Comparison of ENCODE assay signal across 8 cellular contexts in genomic region chr10:102117391-102118159, GRCh38. TPM values are rescaled to one million over a fixed set of nuclear protein-coding genes. Genes with fewer than 3 reads are reported as not detected.
DNase-seq lines count a peak whose midpoint lies in the region; ATAC-seq and TF ChIP-seq lines count a peak whose summit lies in the region.

No MANE protein-coding gene starts in this region.

- TF ChIP-seq CTCF in RWPE2 (IDR thresholded peaks at IDR 0.05; ENCODE audit: poor library complexity, severe bottlenecking) (peak; percentile 25), neural progenitor cell (IDR thresholded peaks at IDR 0.05) (peak; percentile 32), thoracic aorta (IDR thresholded peaks at IDR 0.05) (no peak)

- ATAC-seq in RWPE2 (ENCODE audit: low read depth) (no peak; the same call in 2 of the 3 replicates), thoracic aorta (ENCODE audit: insufficient number of reproducible peaks, low FRiP score, low read depth) (no peak)

- H3K27me3 ChIP-seq in RWPE2 (ENCODE audit: insufficient read depth, poor library complexity, severe bottlenecking) (no peaks in the 10 kb centered on the region), neural progenitor cell (no peaks in the 10 kb centered on the region), thoracic aorta (replicated peaks; ENCODE audit: insufficient read depth) (no peaks in the 10 kb centered on the region)

- peaks cover 51% of the 10 kb centered on the region for H3K4me1 ChIP-seq in RWPE2 (ENCODE audit: insufficient read depth, poor library complexity, severe bottlenecking)
- peaks cover 66% of the 10 kb centered on the region for H3K4me1 ChIP-seq in neural progenitor cell
- peaks cover 46 to 72% of the 10 kb centered on the region in 2 donors for H3K4me1 ChIP-seq in thoracic aorta (ENCODE audit: control insufficient read depth in 1 of 2, low read depth in 2 of 2)

- H4K20me1 ChIP-seq in neural progenitor cell (ENCODE audit: low read depth) = peaks cover 25% of the 10 kb centered on the region

- H3K36me3 Mint-ChIP-seq in IgD-negative memory B cell (no peaks in the 10 kb centered on the region), neural progenitor cell (no peaks in the 10 kb centered on the region)

- no peak overlapping the region for H3K9ac ChIP-seq in neural progenitor cell

- H3K27me3 Mint-ChIP-seq in IgD-negative memory B cell (no peaks in the 10 kb centered on the region), neural progenitor cell (ENCODE audit: insufficient read depth, low read depth) (peaks cover 6% of the 10 kb centered on the region)

- H3K79me2 ChIP-seq in neural progenitor cell (ENCODE audit: low read depth) = peaks cover 72% of the 10 kb centered on the region

- peaks cover 77% of the 10 kb centered on the region for H3F3A ChIP-seq in neural progenitor cell (ENCODE audit: low read depth)

- peak overlapping the region; percentile 73 for H3K27ac ChIP-seq in RWPE2 (ENCODE audit: poor library complexity, severe bottlenecking)
- H3K27ac ChIP-seq in neural progenitor cell = peak overlapping the region; percentile 81
- peak overlapping the region; percentile 97 to 100 for H3K27ac ChIP-seq in thoracic aorta

- H3K9me3 Mint-ChIP-seq in IgD-negative memory B cell = no peaks in the 10 kb centered on the region
- no peaks in the 10 kb centered on the region for H3K9me3 Mint-ChIP-seq in neural progenitor cell

- H3K4me3 Mint-ChIP-seq in IgD-negative memory B cell = peak overlapping the region; percentile 82 to 97 (median 94)
- H3K4me3 Mint-ChIP-seq in neural progenitor cell = peak overlapping the region; percentile 91

- no peaks in the 10 kb centered on the region for H3K9me3 ChIP-seq in RWPE2 (ENCODE audit: severe bottlenecking)
- H3K9me3 ChIP-seq in neural progenitor cell (ENCODE audit: low read depth) = no peaks in the 10 kb centered on the region
- no peaks in the 10 kb centered on the region for H3K9me3 ChIP-seq in thoracic aorta

- peaks cover 24 to 50% (median 41%) of the 10 kb centered on the region in 3 donors for H3K4me1 Mint-ChIP-seq in IgD-negative memory B cell
- peaks cover 74% of the 10 kb centered on the region for H3K4me1 Mint-ChIP-seq in neural progenitor cell

- no peaks in the 10 kb centered on the region for H3K36me3 ChIP-seq in RWPE2 (ENCODE audit: low read depth)
- H3K36me3 ChIP-seq in neural progenitor cell = no peaks in the 10 kb centered on the region
- no peaks in the 10 kb centered on the region for H3K36me3 ChIP-seq in thoracic aorta

- H3K4me3 ChIP-seq in RWPE2 (ENCODE audit: severe bottlenecking) = no peak overlapping the region
- peak overlapping the region; percentile 32 for H3K4me3 ChIP-seq in neural progenitor cell
- peak overlapping the region; percentile 93 for H3K4me3 ChIP-seq in thoracic aorta

- peak; percentile 82 for DNase-seq in COLO668 (lab: John Stamatoyannopoulos, UW; ENCODE audit: unreplicated experiment)
- DNase-seq in RWPE2 (ENCODE audit: low spot score) = no peak
- DNase-seq in activated gamma-delta T cell treated with Interleukin-2 at 50 U/mL for 16 hours = peak; percentile 47
- DNase-seq in foreskin melanocyte = peak; percentile 95
- DNase-seq in neural progenitor cell (ENCODE audit: low spot score) = peak; percentile 69
- DNase-seq in thoracic aorta (ENCODE audit: low spot score) = peak; percentile 54
- no peak for DNase-seq in RKO (ENCODE audit: low spot score)

- H2AFZ ChIP-seq in neural progenitor cell (replicated peaks) = no peak overlapping the region

- peak overlapping the region; percentile 94 for H3K27ac Mint-ChIP-seq in IgD-negative memory B cell
- H3K27ac Mint-ChIP-seq in neural progenitor cell = peak overlapping the region; percentile 84

- peak overlapping the region; percentile 89 for H3K4me2 ChIP-seq in neural progenitor cell

RNA-seq across cellular contexts. Expression of gene LDB1, which starts 2.6 kb away (rescaled TPM):
- 24.8 TPM for polyA plus RNA-seq in IgD-negative memory B cell
- total RNA-seq in neural progenitor cell (ENCODE audit: low replicate concordance) (46.4 and 79.2 TPM in 2 replicates), thoracic aorta (10 to 100 TPM; 49.3 to 49.8 TPM)

RNA-seq across cellular contexts. Expression of gene PPRC1, which starts 15.3 kb away (rescaled TPM):
- 14.2 TPM for polyA plus RNA-seq in IgD-negative memory B cell
- total RNA-seq in neural progenitor cell (ENCODE audit: low replicate concordance) (11.7 and 15.4 TPM in 2 replicates), thoracic aorta (10 to 100 TPM; 18.0 to 56.4 TPM)

RNA-seq across cellular contexts. Expression of gene NOLC1, which starts 34.6 kb away (rescaled TPM):
- polyA plus RNA-seq in IgD-negative memory B cell = 56.9 TPM
- total RNA-seq in neural progenitor cell (ENCODE audit: low replicate concordance) (74.7 and 80.6 TPM in 2 replicates), thoracic aorta (100 to 1,000 TPM in 1 of 2 donors, 10 to 100 TPM in 1; 34.1 to 104 TPM)

RNA-seq across cellular contexts. Expression of gene HPS6, which starts 52.4 kb away (rescaled TPM):
- polyA plus RNA-seq in IgD-negative memory B cell = 21.9 TPM
- total RNA-seq in neural progenitor cell (ENCODE audit: low replicate concordance) (7.2 and 22.8 TPM in 2 replicates), thoracic aorta (10 to 100 TPM; 21.8 to 22.3 TPM)

Comparison
In these comparisons a context has a peak if more than half of its experiments do, and no peak if none do; other contexts are left out.
1. DNase-seq: peak in COLO668 (single experiment), activated gamma-delta T cell treated with Interleukin-2 at 50 U/mL for 16 hours (single experiment), foreskin melanocyte (single experiment), neural progenitor cell (single experiment) and thoracic aorta (single experiment); none in RWPE2 (single experiment) and RKO (single experiment).
2. Peak in every context shown above with its lines, with median percentiles within 50 percentile points of each other: H3K27ac ChIP-seq.